16 cellular contexts compared by ENCODE assay signal in genomic region chrX:56963377-56963776, GRCh38.
"Had no signal": no experiment of that assay in that cellular context is flagged by ENCODE, and none has a peak within 500 bp of the region (broad histone marks: within the 10 kb centered on the region; RNA-seq: fewer than 3 reads in every experiment).

No MANE protein-coding gene starts in this region.

- DNase-seq: foreskin keratinocyte; mesendoderm; naive B cell; posterior cingulate gyrus; spleen; stimulated activated CD4-positive, alpha-beta T cell treated with anti-CD3 and anti-CD28 coated beads, Interleukin-15, amount 100 ng/mL, for 24 hours; stimulated activated CD4-positive, alpha-beta T cell treated with anti-CD3 and anti-CD28 coated beads, Interleukin-1b, Interleukin-23, amount 100 ng/mL, for 48 hours; stimulated activated CD4-positive, alpha-beta T cell treated with anti-CD3 and anti-CD28 coated beads, Interleukin-4, amount 100 ng/mL, for 24 hours; testis; upper lobe of right lung had no signal

- H3K4me3 Mint-ChIP-seq: naive B cell; stimulated activated memory B cell treated with anti-CD40 and anti-IgM and Interleukin-4, amounts not matched to agents 10 μg/mL and 1 μg/mL and 100 μg/mL, for 72 hours; stimulated activated naive CD8-positive, alpha-beta T cell treated with anti-CD3 and anti-CD28 coated beads, Interleukin-15, Interleukin-2, amounts not matched to agents 100 ng/mL and 50 ng/mL, for 24 hours had no signal

- H3K4me1 ChIP-seq: foreskin keratinocyte, spleen, testis, tibial nerve, upper lobe of right lung, vagina had no signal

- H3K4me3 ChIP-seq: spleen, testis, tibial nerve, upper lobe of right lung, vagina had no signal

- H3K36me3 ChIP-seq: neutrophil, tibial nerve, upper lobe of right lung, vagina had no signal

- H3K4me1 Mint-ChIP-seq: naive B cell; stimulated activated memory B cell treated with anti-CD40 and anti-IgM and Interleukin-4, amounts not matched to agents 10 μg/mL and 1 μg/mL and 100 μg/mL, for 72 hours had no signal

- H3K27me3 Mint-ChIP-seq: naive B cell; stimulated activated memory B cell treated with anti-CD40 and anti-IgM and Interleukin-4, amounts not matched to agents 10 μg/mL and 1 μg/mL and 100 μg/mL, for 72 hours; stimulated activated naive CD8-positive, alpha-beta T cell treated with anti-CD3 and anti-CD28 coated beads, Interleukin-15, Interleukin-2, amounts not matched to agents 100 ng/mL and 50 ng/mL, for 24 hours had no signal

- H3K9me3 Mint-ChIP-seq: stimulated activated memory B cell treated with anti-CD40 and anti-IgM and Interleukin-4, amounts not matched to agents 10 μg/mL and 1 μg/mL and 100 μg/mL, for 72 hours; stimulated activated naive CD8-positive, alpha-beta T cell treated with anti-CD3 and anti-CD28 coated beads, Interleukin-15, Interleukin-2, amounts not matched to agents 100 ng/mL and 50 ng/mL, for 24 hours had no signal

- ATAC-seq: foreskin keratinocyte; sciatic nerve; stimulated activated memory B cell treated with anti-CD40 and anti-IgM and Interleukin-4, amounts not matched to agents 10 μg/mL and 1 μg/mL and 100 μg/mL, for 72 hours; upper lobe of right lung had no signal

- H3K9me3 ChIP-seq: neutrophil, testis, tibial nerve, upper lobe of right lung, vagina had no signal

- H3K27me3 ChIP-seq: foreskin keratinocyte, neutrophil, spleen, testis, upper lobe of right lung, vagina had no signal

- H3K27ac ChIP-seq: foreskin keratinocyte, neutrophil, spleen, testis, tibial nerve, upper lobe of right lung, vagina had no signal

- H3K27ac Mint-ChIP-seq: stimulated activated memory B cell treated with anti-CD40 and anti-IgM and Interleukin-4, amounts not matched to agents 10 μg/mL and 1 μg/mL and 100 μg/mL, for 72 hours; stimulated activated naive CD8-positive, alpha-beta T cell treated with anti-CD3 and anti-CD28 coated beads, Interleukin-15, Interleukin-2, amounts not matched to agents 100 ng/mL and 50 ng/mL, for 24 hours had no signal
